ENCODE assay signal across 8 cellular contexts in the genomic region with DNA sequence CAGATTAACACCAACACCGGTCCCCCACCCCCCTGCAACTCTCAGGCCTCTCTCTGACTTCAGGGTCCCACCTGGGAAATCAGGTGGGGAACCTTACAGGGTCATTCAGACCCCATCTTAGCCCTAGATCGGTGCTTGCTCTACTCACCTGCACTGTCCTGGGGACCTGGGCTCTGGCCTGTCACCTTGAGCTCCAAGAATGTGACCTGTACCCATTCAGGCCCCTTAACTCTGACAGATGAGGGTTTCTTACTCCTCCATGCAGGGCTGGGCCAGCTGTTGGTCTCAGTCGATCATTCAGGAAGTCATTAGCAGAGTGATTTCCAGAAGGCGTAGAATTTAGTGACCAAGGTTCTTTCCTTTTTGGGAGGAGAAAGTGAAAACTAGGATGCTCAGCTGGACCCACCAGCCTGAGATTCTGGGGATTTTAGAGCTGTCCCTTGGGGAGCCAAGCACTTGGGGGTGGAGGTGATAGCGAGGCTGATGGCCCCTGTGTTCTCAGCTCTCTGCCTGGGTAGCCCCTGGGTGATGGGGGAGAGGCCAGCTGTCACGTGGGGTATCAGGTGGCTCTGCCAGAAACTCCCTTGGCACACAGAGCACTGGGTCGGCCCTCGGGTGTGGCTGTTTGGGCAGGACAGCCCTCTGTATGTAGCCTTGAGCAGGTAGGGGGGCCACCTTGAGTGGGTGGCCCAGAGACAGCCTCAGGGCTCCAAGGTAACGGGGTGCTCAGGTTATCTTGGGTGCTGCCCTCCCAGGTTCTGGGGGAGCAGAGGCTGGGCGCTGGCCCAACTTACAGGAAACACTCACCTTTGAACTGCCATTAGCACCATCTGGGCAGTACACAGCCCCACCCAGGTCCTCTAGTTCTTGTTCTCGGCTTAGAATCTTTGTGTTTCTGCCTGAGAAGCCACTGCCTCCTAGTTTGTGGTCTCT. TPM values are rescaled to one million over a fixed set of nuclear protein-coding genes. Genes with fewer than 3 reads are reported as not detected.
DNase-seq lines count a peak whose midpoint lies in the region; ATAC-seq and TF ChIP-seq lines count a peak whose summit lies in the region.

No MANE protein-coding gene starts in this region.

- H4K91ac ChIP-seq in IMR-90 (ENCODE audit: insufficient read depth, low read depth, low read length) = peak overlapping the region; percentile 92

- peak overlapping the region; percentile 99 for H3K14ac ChIP-seq in IMR-90 (replicated peaks; ENCODE audit: low read depth, low read length)

- ATAC-seq in IMR-90 (ENCODE audit: low read depth) (no peak), heart right ventricle (peak in 2 of 8 donors; percentile 3 to 5)

- peak overlapping the region; percentile 88 for H3K27ac ChIP-seq in IMR-90 (ENCODE audit: insufficient read depth, low read length)
- peak overlapping the region; percentile 66 to 94 (median 87) for H3K27ac ChIP-seq in heart right ventricle

- H3K4ac ChIP-seq in IMR-90 (ENCODE audit: low read depth, low read length) = peak overlapping the region; percentile 93

- peak overlapping the region; percentile 94 for H3K23ac ChIP-seq in IMR-90 (ENCODE audit: low read depth, low read length)

- H3K9me3 ChIP-seq in IMR-90 (ENCODE audit: control insufficient read depth, insufficient read depth, low read length) (no peaks in the 10 kb centered on the region), heart right ventricle (no peaks in the 10 kb centered on the region)

- peaks cover 56% of the 10 kb centered on the region for H3K36me3 Mint-ChIP-seq in activated T-helper 2 cell treated with anti-CD3 and anti-CD28 coated beads, Interferon-gamma antibody, Interleukin-2, Interleukin-4, amounts not matched to agents 10 μg/mL and 5 μg/mL and 100 μg/mL, durations not matched to agents 14 hours and 24 hours and 36 hours (ENCODE audit: low read depth)

- dilution Hi-C loops in IMR-90 (cut with HindIII; ENCODE audit: low sequenced_read_pairs, unreplicated experiment) = no loop called here

- peaks cover 21 to 65% of the 10 kb centered on the region in 2 experiments; a peak in 3 of 4 replicates for H3K79me1 ChIP-seq in IMR-90 (ENCODE audit: low read depth in 1 of 2, low read length in 2 of 2)

- H3K27me3 Mint-ChIP-seq in activated T-helper 2 cell treated with anti-CD3 and anti-CD28 coated beads, Interferon-gamma antibody, Interleukin-2, Interleukin-4, amounts not matched to agents 10 μg/mL and 5 μg/mL and 100 μg/mL, durations not matched to agents 14 hours and 24 hours and 36 hours (ENCODE audit: low read depth) = no peaks in the 10 kb centered on the region

- H3K4me3 Mint-ChIP-seq in activated T-helper 2 cell treated with anti-CD3 and anti-CD28 coated beads, Interferon-gamma antibody, Interleukin-2, Interleukin-4, amounts not matched to agents 10 μg/mL and 5 μg/mL and 100 μg/mL, durations not matched to agents 14 hours and 24 hours and 36 hours (ENCODE audit: low read depth) = peak overlapping the region; percentile 97

- peak overlapping the region; percentile 94 for H3K56ac ChIP-seq in IMR-90 (ENCODE audit: extremely low read depth, insufficient read depth, low read length)

- peaks cover 27% of the 10 kb centered on the region for H3K4me1 ChIP-seq in IMR-90 (ENCODE audit: control insufficient read depth, insufficient read depth, low read length)
- H3K4me1 ChIP-seq in heart right ventricle = peaks cover 25 to 86% (median 79%) of the 10 kb centered on the region in 9 donors

- POLR2A ChIA-PET in IMR-90 (lab: Charles Lee; ENCODE audit: unreplicated experiment) = no interaction called here

- 0 out of 2 replicates have a peak overlapping the region, but pooled peaks have one; percentile 65 for H2BK20ac ChIP-seq in IMR-90 (ENCODE audit: low read depth, low read length)

- peak overlapping the region; percentile 88 for H4K5ac ChIP-seq in IMR-90 (ENCODE audit: low read depth, low read length)

- H2BK5ac ChIP-seq in IMR-90 (ENCODE audit: low read depth, low read length, poor library complexity, severe bottlenecking) = peak overlapping the region; percentile 86

- TF ChIP-seq RAD21 in IMR-90 (IDR thresholded peaks at IDR 0.05; ENCODE audit: low read length) = no peak

- H3K4me3 ChIP-seq in IMR-90 (ENCODE audit: insufficient read depth, low read depth, low read length) (peak overlapping the region; percentile 85), heart right ventricle (peak overlapping the region; percentile 44 to 82 (median 72))

- WGBS in IMR-90 (ENCODE audit: extremely low coverage in 2 of 2, insufficient read length in 1 of 2), 2 experiments = 60% methylated on average over 4 of the region's 11 CpGs; no CpG with 5 or more reads in 1 of the 2 experiments
- WGBS in heart right ventricle, 2 donors = 32 to 41% methylated on average over 11 of the region's 11 CpGs

- H3K4me2 ChIP-seq in IMR-90 (ENCODE audit: low read depth, low read length) = peak overlapping the region; percentile 90

- H3K9me3 Mint-ChIP-seq in activated T-helper 2 cell treated with anti-CD3 and anti-CD28 coated beads, Interferon-gamma antibody, Interleukin-2, Interleukin-4, amounts not matched to agents 10 μg/mL and 5 μg/mL and 100 μg/mL, durations not matched to agents 14 hours and 24 hours and 36 hours = no peaks in the 10 kb centered on the region

- H3K27me3 ChIP-seq in IMR-90 (ENCODE audit: control insufficient read depth, insufficient read depth, low read length) (no peaks in the 10 kb centered on the region), heart right ventricle (no peaks in the 10 kb centered on the region)

- peak; percentile 39 for DNase-seq in stimulated activated CD4-positive, alpha-beta T cell treated with anti-CD3 and anti-CD28 coated beads, Interleukin-12 subunit alpha, Interleukin-12 subunit beta, amount 100 ng/mL, for 4 hours
- DNase-seq in stimulated activated CD4-positive, alpha-beta T cell treated with anti-CD3 and anti-CD28 coated beads, Interleukin-2, amount 100 ng/mL, for 48 hours = no peak
- DNase-seq in IMR-90 (no peak), heart right ventricle (peak in 1 of 2 donors; percentile 23), NCI-H146 treated with DMSO at 0.1 percent for 48 hours (lab: John Stamatoyannopoulos, UW; ENCODE audit: unreplicated experiment) (no peak), OCI-M2 (lab: John Stamatoyannopoulos, UW; ENCODE audit: unreplicated experiment) (no peak)
- DNase-seq in activated T-helper 2 cell treated with anti-CD3 and anti-CD28 coated beads, Interferon-gamma antibody, Interleukin-2, Interleukin-4, amounts not matched to agents 10 μg/mL and 5 μg/mL and 100 μg/mL, durations not matched to agents 14 hours and 24 hours and 36 hours (ENCODE audit: low spot score) = no peak
- peak; percentile 58 for DNase-seq in stimulated activated CD4-positive, alpha-beta T cell treated with anti-CD3 and anti-CD28 coated beads, Interleukin-1b, Interleukin-23, amount 100 ng/mL, for 48 hours

- H3K4me1 Mint-ChIP-seq in activated T-helper 2 cell treated with anti-CD3 and anti-CD28 coated beads, Interferon-gamma antibody, Interleukin-2, Interleukin-4, amounts not matched to agents 10 μg/mL and 5 μg/mL and 100 μg/mL, durations not matched to agents 14 hours and 24 hours and 36 hours (ENCODE audit: low read depth) = peaks cover 46% of the 10 kb centered on the region

- H2AFZ ChIP-seq in IMR-90 (replicated peaks; ENCODE audit: low read length, poor library complexity) = no peak overlapping the region

- in situ Hi-C loops in IMR-90 (cut with MboI; ENCODE audit: low sequenced_read_pairs) = no loop called here

- H4K8ac ChIP-seq in IMR-90 (ENCODE audit: low read depth in 2 of 2, low read length in 2 of 2) = peak overlapping the region; percentile 68 to 95

- intact Hi-C loops in IMR-90 (cut with micrococcal nuclease) (loop anchor here (5.0 kb wide), 1 partner anchor 41 kb away; the partner anchor contains the start of gene CDIPT), heart right ventricle (cut with DNase I) (loop anchor here in 1 of 10 donors (5.0 kb wide), 1 partner anchor 41 kb away; the partner anchor contains the start of gene CDIPT)
- intact Hi-C loops in activated T-helper 2 cell treated with anti-CD3 and anti-CD28 coated beads, Interferon-gamma antibody, Interleukin-2, Interleukin-4, amounts not matched to agents 10 μg/mL and 5 μg/mL and 100 μg/mL, durations not matched to agents 14 hours and 24 hours and 36 hours (cut with micrococcal nuclease) = loop anchor here (1.0 kb wide), 1 partner anchor 13 kb away; no protein-coding TSS in a partner anchor

- H3K36me3 ChIP-seq in IMR-90 (ENCODE audit: control insufficient read depth, insufficient read depth, low read length) (peaks cover 6% of the 10 kb centered on the region), heart right ventricle (peaks cover 0 to 35% (median 0%) of the 10 kb centered on the region in 9 donors)

- TF ChIP-seq CTCF in IMR-90 (conservative IDR thresholded peaks at IDR 0.05; ENCODE audit: low read depth, low read length) (no peak), heart right ventricle (IDR thresholded peaks at IDR 0.05) (no peak)

- H3K18ac ChIP-seq in IMR-90 (ENCODE audit: low read depth, low read length) = peak overlapping the region; percentile 66

- peak overlapping the region; percentile 77; the same call in 2 of the 3 replicates for H2BK15ac ChIP-seq in IMR-90 (ENCODE audit: low read depth, low read length)

- peak overlapping the region; percentile 90 for H3K27ac Mint-ChIP-seq in activated T-helper 2 cell treated with anti-CD3 and anti-CD28 coated beads, Interferon-gamma antibody, Interleukin-2, Interleukin-4, amounts not matched to agents 10 μg/mL and 5 μg/mL and 100 μg/mL, durations not matched to agents 14 hours and 24 hours and 36 hours

- BruUV-seq in IMR-90 (replicated peaks; lab: Mats Ljungman, UMichigan) = TSS peak; percentile 21

- peaks cover 12% of the 10 kb centered on the region for H4K20me1 ChIP-seq in IMR-90 (ENCODE audit: insufficient read depth, low read length)

- H2BK120ac ChIP-seq in IMR-90 (ENCODE audit: low read depth, low read length) = peak overlapping the region; percentile 76

- CTCF ChIA-PET in IMR-90 (lab: Yijun Ruan, JAX) = interaction anchor here (1.8 kb wide), 2 partner anchors 27 to 28 kb away, joined by 6 to 7 read pairs; no protein-coding TSS in a partner anchor

- H3K9ac ChIP-seq in IMR-90 (ENCODE audit: low read depth, low read length) = peak overlapping the region; percentile 88

- H2AK9ac ChIP-seq in IMR-90 (replicated peaks; ENCODE audit: low read depth, low read length, poor library complexity) = peak overlapping the region; percentile 100

- peak overlapping the region; percentile 97 for H2AK5ac ChIP-seq in IMR-90 (ENCODE audit: low read depth, low read length)

- H3K9me1 ChIP-seq in IMR-90 (ENCODE audit: insufficient read depth, low read length) = peaks cover 17% of the 10 kb centered on the region

- TF ChIP-seq POLR2A in IMR-90 (IDR thresholded peaks at IDR 0.05; ENCODE audit: low read depth, low read length) = no peak

RNA-seq across cellular contexts. Expression of gene MVP, which starts 0.7 kb away (rescaled TPM):
- total RNA-seq in IMR-90 (2012; rRNA removed) (221 and 319 TPM in 2 replicates), heart right ventricle (100 to 1,000 TPM in 1 of 10 donors, 10 to 100 TPM in 9; 24.5 to 122 (median 37.4) TPM)
- polyA plus RNA-seq in IMR-90 (2012; rRNA removed) (204 and 231 TPM in 2 replicates), heart right ventricle (10 to 100 TPM; 50.9 to 53.0 TPM)
- 95.3 and 159 TPM in 2 replicates for polyA plus RNA-seq in IMR-90 (2012; cell fraction: cytosol; rRNA removed)
- polyA plus RNA-seq in IMR-90 (2012; cell fraction: nucleus; rRNA removed; ENCODE audit: low replicate concordance) = 358 and 633 TPM in 2 replicates
- total RNA-seq in activated T-helper 2 cell treated with anti-CD3 and anti-CD28 coated beads, Interferon-gamma antibody, Interleukin-2, Interleukin-4, amounts not matched to agents 10 μg/mL and 5 μg/mL and 100 μg/mL, durations not matched to agents 14 hours and 24 hours and 36 hours = 130 and 135 TPM in 2 replicates

RNA-seq across cellular contexts. Expression of gene PAGR1, which starts 5.0 kb away (rescaled TPM):
- 10.6 and 15.3 TPM in 2 replicates for total RNA-seq in IMR-90 (2012; rRNA removed)
- polyA plus RNA-seq in IMR-90 (2012; rRNA removed) = 22.1 and 26.4 TPM in 2 replicates
- polyA plus RNA-seq in IMR-90 (2012; cell fraction: cytosol; rRNA removed) = 21.9 and 41.0 TPM in 2 replicates
- 159 and 162 TPM in 2 replicates for polyA plus RNA-seq in IMR-90 (2012; cell fraction: nucleus; rRNA removed; ENCODE audit: low replicate concordance)
- 27.6 and 29.5 TPM in 2 replicates for total RNA-seq in activated T-helper 2 cell treated with anti-CD3 and anti-CD28 coated beads, Interferon-gamma antibody, Interleukin-2, Interleukin-4, amounts not matched to agents 10 μg/mL and 5 μg/mL and 100 μg/mL, durations not matched to agents 14 hours and 24 hours and 36 hours
- total RNA-seq in heart right ventricle = 10 to 100 TPM in 9 of 10 donors, 1 to 10 TPM in 1; 9.6 to 14.8 (median 12.0) TPM
- polyA plus RNA-seq in heart right ventricle = 10 to 100 TPM; 28.7 to 35.1 TPM

RNA-seq across cellular contexts. Expression of gene PRRT2, which starts 9.0 kb away (rescaled TPM):
- 0.90 and 1.4 TPM in 2 replicates for total RNA-seq in IMR-90 (2012; rRNA removed)
- 10.5 and 10.7 TPM in 2 replicates for polyA plus RNA-seq in IMR-90 (2012; rRNA removed)
- 2.2 and 2.7 TPM in 2 replicates for polyA plus RNA-seq in IMR-90 (2012; cell fraction: cytosol; rRNA removed)
- polyA plus RNA-seq in IMR-90 (2012; cell fraction: nucleus; rRNA removed; ENCODE audit: low replicate concordance) = 150 and 201 TPM in 2 replicates
- 1.8 and 2.0 TPM in 2 replicates for total RNA-seq in activated T-helper 2 cell treated with anti-CD3 and anti-CD28 coated beads, Interferon-gamma antibody, Interleukin-2, Interleukin-4, amounts not matched to agents 10 μg/mL and 5 μg/mL and 100 μg/mL, durations not matched to agents 14 hours and 24 hours and 36 hours
- total RNA-seq in heart right ventricle = 1 to 10 TPM in 8 of 10 donors, under 1 TPM in 2; 0.74 to 2.4 (median 1.1) TPM
- polyA plus RNA-seq in heart right ventricle = 1 to 10 TPM in 1 of 2 donors, under 1 TPM in 1; 0.62 to 6.3 TPM

RNA-seq across cellular contexts. Expression of gene MAZ, which starts 14.7 kb away (rescaled TPM):
- total RNA-seq in IMR-90 (2012; rRNA removed) (113 and 127 TPM in 2 replicates), heart right ventricle (100 to 1,000 TPM in 2 of 10 donors, 10 to 100 TPM in 8; 44.2 to 115 (median 60.5) TPM)
- polyA plus RNA-seq in IMR-90 (2012; rRNA removed) (124 and 138 TPM in 2 replicates), heart right ventricle (100 to 1,000 TPM in 1 of 2 donors, 10 to 100 TPM in 1; 73.8 to 114 TPM)
- polyA plus RNA-seq in IMR-90 (2012; cell fraction: cytosol; rRNA removed) = 55.6 and 129 TPM in 2 replicates
- polyA plus RNA-seq in IMR-90 (2012; cell fraction: nucleus; rRNA removed; ENCODE audit: low replicate concordance) = 105 and 180 TPM in 2 replicates
- 387 and 388 TPM in 2 replicates for total RNA-seq in activated T-helper 2 cell treated with anti-CD3 and anti-CD28 coated beads, Interferon-gamma antibody, Interleukin-2, Interleukin-4, amounts not matched to agents 10 μg/mL and 5 μg/mL and 100 μg/mL, durations not matched to agents 14 hours and 24 hours and 36 hours

RNA-seq across cellular contexts. Expression of gene KIF22, which starts 30.4 kb away (rescaled TPM):
- total RNA-seq in IMR-90 (2012; rRNA removed) (40.8 and 43.0 TPM in 2 replicates), heart right ventricle (10 to 100 TPM; 28.6 to 48.2 (median 38.6) TPM)
- polyA plus RNA-seq in IMR-90 (2012; rRNA removed) (65.1 and 66.0 TPM in 2 replicates), heart right ventricle (100 to 1,000 TPM in 1 of 2 donors, 10 to 100 TPM in 1; 16.3 to 136 TPM)
- 29.9 and 41.8 TPM in 2 replicates for polyA plus RNA-seq in IMR-90 (2012; cell fraction: cytosol; rRNA removed)
- polyA plus RNA-seq in IMR-90 (2012; cell fraction: nucleus; rRNA removed; ENCODE audit: low replicate concordance) = 96.9 and 151 TPM in 2 replicates
- total RNA-seq in activated T-helper 2 cell treated with anti-CD3 and anti-CD28 coated beads, Interferon-gamma antibody, Interleukin-2, Interleukin-4, amounts not matched to agents 10 μg/mL and 5 μg/mL and 100 μg/mL, durations not matched to agents 14 hours and 24 hours and 36 hours = 132 and 136 TPM in 2 replicates

Comparison
In these comparisons a context has a peak if more than half of its experiments do, and no peak if none do; other contexts are left out.
1. DNase-seq: peak in stimulated activated CD4-positive, alpha-beta T cell treated with anti-CD3 and anti-CD28 coated beads, Interleukin-12 subunit alpha, Interleukin-12 subunit beta, amount 100 ng/mL, for 4 hours (single experiment) and stimulated activated CD4-positive, alpha-beta T cell treated with anti-CD3 and anti-CD28 coated beads, Interleukin-1b, Interleukin-23, amount 100 ng/mL, for 48 hours (single experiment); none in stimulated activated CD4-positive, alpha-beta T cell treated with anti-CD3 and anti-CD28 coated beads, Interleukin-2, amount 100 ng/mL, for 48 hours (0 of 2), IMR-90 (single experiment), activated T-helper 2 cell treated with anti-CD3 and anti-CD28 coated beads, Interferon-gamma antibody, Interleukin-2, Interleukin-4, amounts not matched to agents 10 μg/mL and 5 μg/mL and 100 μg/mL, durations not matched to agents 14 hours and 24 hours and 36 hours (single experiment), NCI-H146 treated with DMSO at 0.1 percent for 48 hours (single experiment) and OCI-M2 (single experiment).